31 cellular contexts compared by ENCODE assay signal in the genomic region with DNA sequence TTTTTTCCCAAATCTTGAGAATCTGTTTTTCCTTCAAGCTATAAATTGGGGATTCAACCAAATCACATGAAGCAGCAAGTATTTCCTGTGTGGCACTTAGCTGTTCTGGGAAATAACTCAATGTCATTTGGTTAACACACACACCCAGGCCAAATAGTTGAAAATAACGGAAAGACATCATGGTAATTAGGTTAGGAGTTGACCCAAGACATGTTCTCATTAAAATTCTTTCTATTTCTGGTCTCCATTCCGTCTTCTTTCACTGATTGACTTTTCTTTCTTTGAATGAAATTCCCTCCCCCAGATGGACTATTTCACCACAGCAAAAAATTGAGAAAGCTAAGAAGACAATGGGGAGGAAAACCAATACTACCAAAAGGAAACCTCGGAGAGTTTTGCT. TPM values are rescaled to one million over a fixed set of nuclear protein-coding genes. Genes with fewer than 3 reads are reported as not detected.
DNase-seq lines count a peak whose midpoint lies in the region; ATAC-seq, FAIRE-seq and TF ChIP-seq lines count a peak whose summit lies in the region.
"Had no signal": no experiment of that assay in that cellular context is flagged by ENCODE, and none has a peak within 500 bp of the region (broad histone marks: within the 10 kb centered on the region; RNA-seq: fewer than 3 reads in every experiment).

No MANE protein-coding gene starts in this region.

- H3K4me1 ChIP-seq in liver (ENCODE audit: control insufficient read depth in 4 of 4, insufficient read depth in 4 of 4, low read length in 3 of 4) (peaks cover 2 to 20% (median 19%) of the 10 kb centered on the region in 4 donors), right lobe of liver (peaks cover 0 to 41% (median 3%) of the 10 kb centered on the region in 4 donors)

- H3K9ac ChIP-seq in liver (ENCODE audit: low read depth in 1 of 2, low read length in 2 of 2), result no peak overlapping the region

- peaks cover 36% of the 10 kb centered on the region for H3K36me3 Mint-ChIP-seq in osteocyte (ENCODE audit: unreplicated experiment)
- H3K36me3 Mint-ChIP-seq in type B pancreatic cell, result peaks cover 38% of the 10 kb centered on the region
- H3K36me3 Mint-ChIP-seq: natural killer cell treated with Interleukin-12 subunit alpha and Interleukin-12 subunit beta and Interleukin-15 and Interleukin-18, amount 100 ng/mL, for 72 hours; T-cell had no signal

- no peaks in the 10 kb centered on the region for H3K27me3 Mint-ChIP-seq in osteocyte (ENCODE audit: unreplicated experiment)
- H3K27me3 Mint-ChIP-seq in type B pancreatic cell, result no peaks in the 10 kb centered on the region
- H3K27me3 Mint-ChIP-seq: IgD-negative memory B cell had no signal

- intact Hi-C loops in right lobe of liver (cut with DNase I), result no loop called here

- H3K4me1 Mint-ChIP-seq in osteocyte (ENCODE audit: unreplicated experiment) (peaks cover 72% of the 10 kb centered on the region), type B pancreatic cell (ENCODE audit: unreplicated experiment) (peaks cover 58% of the 10 kb centered on the region)
- H3K4me1 Mint-ChIP-seq: activated B cell treated with CpG ODN at 0.5 μM for 24 hours, IgD-negative memory B cell had no signal

- TF ChIP-seq POLR2A in right lobe of liver (IDR thresholded peaks at IDR 0.05), result no peak

- peak; percentile 35 for FAIRE-seq in endometrium (lab: Jason Lieb, UNC)
- FAIRE-seq: pancreas had no signal

- no peak for TF ChIP-seq RAD21 in liver (IDR thresholded peaks at IDR 0.05)

- H3K36me3 ChIP-seq in liver (ENCODE audit: control insufficient read depth in 4 of 4, insufficient read depth in 3 of 4, low read depth in 1 of 4, low read length in 3 of 4) (peaks cover 0 to 3% (median 0%) of the 10 kb centered on the region in 4 donors), right lobe of liver (no peaks in the 10 kb centered on the region)
- H3K36me3 ChIP-seq: pancreas, sigmoid colon, thoracic aorta, vagina had no signal

- DNase-seq in right lobe of liver, result no peak
- no peak for DNase-seq in osteocyte (ENCODE audit: extremely low spot score, unreplicated experiment)
- no peak for DNase-seq in RWPE1 (ENCODE audit: low spot score)
- no peak for DNase-seq in activated naive CD4-positive, alpha-beta T cell treated with anti-CD3 and anti-CD28 coated beads, Interleukin-2, amount 50 U/mL, for 16 hours
- DNase-seq in NCI-H69 (lab: John Stamatoyannopoulos, UW), result no peak
- DNase-seq in type B pancreatic cell (ENCODE audit: extremely low spot score, unreplicated experiment), result no peak
- DNase-seq: ACHN; activated B cell treated with CpG ODN at 0.5 μM for 24 hours; activated naive CD4-positive, alpha-beta T cell treated with anti-CD3 and anti-CD28 coated beads for 36 hours; amygdala; C1 segment of cervical spinal cord; DMS79; GF-D8; islet precursor cell; left ventricle myocardium superior; NCI-H1092 treated with DMSO at 0.1 percent for 48 hours; NCI-H187 treated with DMSO at 0.1 percent for 48 hours; NCI-H524 treated with DMSO at 0.1 percent for 48 hours; NK-92 treated with Interleukin-12 subunit alpha and Interleukin-12 subunit beta, amount 100 ng/mL, for 24 hours; pancreas; sigmoid colon; stimulated activated naive CD4-positive, alpha-beta T cell; T-cell had no signal

- 79% methylated on average over 3 of the region's 3 CpGs for WGBS in liver
- 47% methylated on average over 3 of the region's 3 CpGs for WGBS in right lobe of liver (ENCODE audit: insufficient coverage, low coverage, low lambda C conversion rate, missing lambda C conversion rate)

- no peak for TF ChIP-seq CTCF in liver (IDR thresholded peaks at IDR 0.05; ENCODE audit: low read depth, low read length, missing input control)
- no peak for TF ChIP-seq CTCF in right lobe of liver (IDR thresholded peaks at IDR 0.05)
- TF ChIP-seq CTCF in osteocyte (IDR thresholded peaks at IDR 0.05), result no peak
- TF ChIP-seq CTCF in RWPE1 (conservative IDR thresholded peaks at IDR 0.05; ENCODE audit: low read depth), result no peak
- TF ChIP-seq CTCF in type B pancreatic cell (conservative IDR thresholded peaks at IDR 0.05), result no peak

- POLR2A ChIA-PET in RWPE1 (lab: Yijun Ruan, JAX; ENCODE audit: low non-redundant PET), result no interaction called here

- no peak for ATAC-seq in right lobe of liver
- ATAC-seq: HCT116; left ventricle myocardium superior; natural killer cell treated with Interleukin-12 subunit alpha and Interleukin-12 subunit beta and Interleukin-15 and Interleukin-18, amount 100 ng/mL, for 72 hours; pancreas; T-cell had no signal

- no peaks in the 10 kb centered on the region for H3K9me3 Mint-ChIP-seq in osteocyte (ENCODE audit: unreplicated experiment)
- no peaks in the 10 kb centered on the region for H3K9me3 Mint-ChIP-seq in type B pancreatic cell
- H3K9me3 Mint-ChIP-seq: activated naive CD4-positive, alpha-beta T cell treated with anti-CD3 and anti-CD28 coated beads for 36 hours; natural killer cell treated with Interleukin-12 subunit alpha and Interleukin-12 subunit beta and Interleukin-15 and Interleukin-18, amount 100 ng/mL, for 72 hours had no signal

- H3K9me3 ChIP-seq in liver (ENCODE audit: control insufficient read depth in 4 of 4, low read length in 3 of 4), result no peaks in the 10 kb centered on the region
- peaks cover 0 to 3% (median 0%) of the 10 kb centered on the region in 4 donors for H3K9me3 ChIP-seq in right lobe of liver
- H3K9me3 ChIP-seq: pancreas, sigmoid colon, thoracic aorta, vagina had no signal

- H3K27me3 ChIP-seq in liver (ENCODE audit: control insufficient read depth in 4 of 4, insufficient read depth in 4 of 4, low read length in 3 of 4) (no peaks in the 10 kb centered on the region), right lobe of liver (no peaks in the 10 kb centered on the region)
- H3K27me3 ChIP-seq: cardiac muscle cell, pancreas, sigmoid colon, vagina had no signal

- peak overlapping the region in 1 of 2 donors; percentile 35 for H3K27ac ChIP-seq in liver (ENCODE audit: low read depth in 1 of 2, low read length in 2 of 2)
- H3K27ac ChIP-seq in right lobe of liver, result peak overlapping the region in 1 of 3 donors; percentile 5
- H3K27ac ChIP-seq in RWPE1, result no peak overlapping the region
- H3K27ac ChIP-seq: cardiac muscle cell, pancreas, thoracic aorta, vagina had no signal

- H3K4me3 ChIP-seq in liver (ENCODE audit: low read depth in 1 of 3, low read length in 3 of 3) (no peak overlapping the region), right lobe of liver (no peak overlapping the region)
- H3K4me3 ChIP-seq: cardiac muscle cell, pancreas, sigmoid colon, thoracic aorta, vagina had no signal

- H3K27ac Mint-ChIP-seq in osteocyte (ENCODE audit: unreplicated experiment) (peak overlapping the region; percentile 68), type B pancreatic cell (no peak overlapping the region)
- H3K27ac Mint-ChIP-seq: activated B cell treated with CpG ODN at 0.5 μM for 24 hours; activated naive CD4-positive, alpha-beta T cell treated with anti-CD3 and anti-CD28 coated beads for 36 hours; IgD-negative memory B cell; natural killer cell treated with Interleukin-12 subunit alpha and Interleukin-12 subunit beta and Interleukin-15 and Interleukin-18, amount 100 ng/mL, for 72 hours; T-cell had no signal

- H3K4me3 Mint-ChIP-seq in osteocyte (ENCODE audit: unreplicated experiment) (no peak overlapping the region), type B pancreatic cell (no peak overlapping the region)
- H3K4me3 Mint-ChIP-seq: activated B cell treated with CpG ODN at 0.5 μM for 24 hours; activated naive CD4-positive, alpha-beta T cell treated with anti-CD3 and anti-CD28 coated beads for 36 hours; IgD-negative memory B cell; natural killer cell treated with Interleukin-12 subunit alpha and Interleukin-12 subunit beta and Interleukin-15 and Interleukin-18, amount 100 ng/mL, for 72 hours; T-cell had no signal

- CTCF ChIA-PET in RWPE1 (lab: Yijun Ruan, JAX), result no interaction called here

TF ChIP-seq in liver, 16 proteins besides CTCF, POLR2A, EP300 and RAD21:
- TF ChIP-seq FOXA2 (IDR thresholded peaks at IDR 0.05) (no peak), NR2F2 (IDR thresholded peaks at IDR 0.05) (peak; percentile 56)

RNA-seq across cellular contexts. Expression of a gene that starts 30.5 kb away (rescaled TPM):
- total RNA-seq in liver (10 to 100 TPM; 55.0 to 55.6 TPM), right lobe of liver (10 to 100 TPM; 14.7 to 61.7 (median 29.5) TPM), osteocyte (208 and 222 TPM in 2 replicates), type B pancreatic cell (ENCODE audit: low replicate concordance) (20.4 and 70.7 TPM in 2 replicates)
- polyA plus RNA-seq in liver, result 10 to 100 TPM; 14.6 to 20.6 TPM
- total RNA-seq: activated B cell treated with CpG ODN at 0.5 μM for 24 hours had no signal
- polyA plus RNA-seq: IgD-negative memory B cell had no signal
